ENCODE assay signal across 10 cellular contexts in genomic region chr10:14971867-14972448, GRCh38. TPM values are rescaled to one million over a fixed set of nuclear protein-coding genes. Genes with fewer than 3 reads are reported as not detected.
A peak's percentile ranks its signal among the peaks of the same experiment; 100 is the strongest.
DNase-seq lines count a peak whose midpoint lies in the region; ATAC-seq and TF ChIP-seq lines count a peak whose summit lies in the region.
"Had no signal": no experiment of that assay in that cellular context is flagged by ENCODE, and none has a peak within 500 bp of the region (broad histone marks: within the 10 kb centered on the region; RNA-seq: fewer than 3 reads in every experiment).

No MANE protein-coding gene starts in this region.

- 35 to 50% (median 47%) methylated on average over 4 of the region's 4 CpGs for WGBS in stomach, 5 donors

- no peak for TF ChIP-seq POLR2A in stomach (IDR thresholded peaks at IDR 0.05)

- TF ChIP-seq EP300 in stomach (IDR thresholded peaks at IDR 0.05): no peak

- H3K27ac Mint-ChIP-seq in activated naive CD4-positive, alpha-beta T cell treated with anti-CD3 and anti-CD28 coated beads for 36 hours: no peak overlapping the region

- H3K27me3 Mint-ChIP-seq in activated naive CD4-positive, alpha-beta T cell treated with anti-CD3 and anti-CD28 coated beads for 36 hours (ENCODE audit: low read depth): peaks cover 11% of the 10 kb centered on the region

- intact Hi-C loops in activated naive CD4-positive, alpha-beta T cell treated with anti-CD3 and anti-CD28 coated beads for 36 hours (cut with micrococcal nuclease): loop anchor here (1.0 to 2.0 kb wide), 2 partner anchors 473 to 775 kb away; no protein-coding TSS in a partner anchor
- intact Hi-C loops in stomach (cut with DNase I; ENCODE audit: low total_unique reads): no loop called here

- no peak overlapping the region for H3K27ac ChIP-seq in stomach
- H3K27ac ChIP-seq: SK-N-MC had no signal

- H3K9me3 ChIP-seq in stomach: no peaks in the 10 kb centered on the region

- no peaks in the 10 kb centered on the region for H3K36me3 Mint-ChIP-seq in activated naive CD4-positive, alpha-beta T cell treated with anti-CD3 and anti-CD28 coated beads for 36 hours (ENCODE audit: low read depth)

- H3K4me1 Mint-ChIP-seq in activated naive CD4-positive, alpha-beta T cell treated with anti-CD3 and anti-CD28 coated beads for 36 hours (ENCODE audit: low read depth): no peaks in the 10 kb centered on the region

- no peak for ATAC-seq in HG03175 (IDR thresholded peaks at IDR 0.05; ENCODE audit: unreplicated experiment)
- ATAC-seq in GM21619 (IDR thresholded peaks at IDR 0.05; ENCODE audit: unreplicated experiment): no peak

- TF ChIP-seq CTCF in stomach (IDR thresholded peaks at IDR 0.05): peak in 4 of 7 experiments; percentile 24 to 56 (median 30)

- no peak overlapping the region for H3K4me3 Mint-ChIP-seq in activated naive CD4-positive, alpha-beta T cell treated with anti-CD3 and anti-CD28 coated beads for 36 hours

- H3K4me1 ChIP-seq in stomach: peaks cover 0 to 4% (median 0%) of the 10 kb centered on the region in 4 donors

- no peaks in the 10 kb centered on the region for H3K9me3 Mint-ChIP-seq in activated naive CD4-positive, alpha-beta T cell treated with anti-CD3 and anti-CD28 coated beads for 36 hours

- CTCF ChIA-PET in activated naive CD4-positive, alpha-beta T cell treated with anti-CD3 and anti-CD28 coated beads for 36 hours (lab: Charles Lee): interaction anchor here (0.6 to 1.7 kb wide), 36 partner anchors 8 to 580 kb away, joined by 3 to 12 read pairs (median 4); partner anchors contain the start of genes MEIG1 and SUV39H2

- H3K27me3 ChIP-seq in stomach: peaks cover 0 to 13% (median 4%) of the 10 kb centered on the region in 3 donors

- H3K36me3 ChIP-seq in stomach: no peaks in the 10 kb centered on the region

- H3K4me3 ChIP-seq in stomach: no peak overlapping the region
- H3K4me3 ChIP-seq: SK-N-MC had no signal

- DNase-seq in GDM1 (lab: John Stamatoyannopoulos, UW) (peak; percentile 9), NCI-H69 (lab: John Stamatoyannopoulos, UW) (peak; percentile 35), iris pigment epithelial cell (ENCODE audit: low read depth) (peak; percentile 28), stomach (peak; percentile 45), DMS114 treated with DMSO at 0.1 percent for 48 hours (lab: John Stamatoyannopoulos, UW; ENCODE audit: unreplicated experiment) (no peak)
- DNase-seq in activated naive CD4-positive, alpha-beta T cell treated with anti-CD3 and anti-CD28 coated beads for 36 hours: peak; percentile 70

RNA-seq across cellular contexts. Expression of gene MEIG1, which starts 12.8 kb away (rescaled TPM):
- total RNA-seq in activated naive CD4-positive, alpha-beta T cell treated with anti-CD3 and anti-CD28 coated beads for 36 hours: under 1 TPM; 0.81 to 0.93 TPM
- total RNA-seq in stomach: not detected
- under 1 TPM in 1 of 3 donors, not detected in 2; 0.58 TPM for polyA plus RNA-seq in stomach
- total RNA-seq: pulmonary artery endothelial cell had no signal

RNA-seq across cellular contexts. Expression of gene DCLRE1C, which starts 18.1 kb away (rescaled TPM):
- 10 to 100 TPM in 1 of 2 experiments, 1 to 10 TPM in 1; 9.8 to 13.9 TPM for total RNA-seq in activated naive CD4-positive, alpha-beta T cell treated with anti-CD3 and anti-CD28 coated beads for 36 hours
- total RNA-seq in stomach: 10 to 100 TPM in 4 of 5 donors, 1 to 10 TPM in 1; 4.1 to 27.4 (median 12.3) TPM
- 1 to 10 TPM; 3.1 to 4.3 (median 3.3) TPM for polyA plus RNA-seq in stomach
